In genomic region chr1:150628766-150629114, GRCh38 we compare ENCODE assay signal across 8 cellular contexts. TPM values are rescaled to one million over a fixed set of nuclear protein-coding genes. Genes with fewer than 3 reads are reported as not detected.
A peak's percentile ranks its signal among the peaks of the same experiment; 100 is the strongest.
DNase-seq lines count a peak whose midpoint lies in the region; ATAC-seq and TF ChIP-seq lines count a peak whose summit lies in the region.

No MANE protein-coding gene starts in this region.

- POLR2A ChIA-PET in CD8-positive, alpha-beta memory T cell (lab: Charles Lee): interaction anchor here (0.5 to 1.9 kb wide), 14 partner anchors 8 to 395 kb away, joined by 3 to 51 read pairs (median 6); partner anchors contain the start of genes CERS2, FALEC, GOLPH3L and MCL1
- POLR2A ChIA-PET in OCI-LY7 (lab: Charles Lee): interaction anchor here (0.6 to 2.7 kb wide), 6 partner anchors 14 to 146 kb away, joined by 3 to 8 read pairs (median 4); no protein-coding TSS in a partner anchor

- no peak overlapping the region for H3K27ac Mint-ChIP-seq in CD8-positive, alpha-beta memory T cell
- no peak overlapping the region for H3K27ac Mint-ChIP-seq in nephron progenitor cell
- H3K27ac Mint-ChIP-seq in osteocyte (ENCODE audit: unreplicated experiment): no peak overlapping the region

- no peaks in the 10 kb centered on the region for H3K27me3 Mint-ChIP-seq in CD8-positive, alpha-beta memory T cell
- H3K27me3 Mint-ChIP-seq in nephron progenitor cell (ENCODE audit: low read depth, poor library complexity) (peaks cover 7% of the 10 kb centered on the region), osteocyte (ENCODE audit: unreplicated experiment) (no peaks in the 10 kb centered on the region)

- CTCF ChIA-PET in CD8-positive, alpha-beta memory T cell (lab: Charles Lee): interaction anchor here (1.2 to 5.4 kb wide), 7 partner anchors 9 to 69 kb away, joined by 4 to 77 read pairs (median 4); partner anchors contain the start of genes GOLPH3L and MCL1
- CTCF ChIA-PET in OCI-LY7 (lab: Charles Lee; ENCODE audit: unreplicated experiment): interaction anchor here (0.5 to 1.5 kb wide), 3 partner anchors 15 to 68 kb away, joined by 3 to 6 read pairs (median 3); no protein-coding TSS in a partner anchor

- BruUV-seq in OCI-LY7 (replicated peaks; lab: Mats Ljungman, UMichigan): TSS peak; percentile 59

- peaks cover 10 to 21% (median 21%) of the 10 kb centered on the region in 3 donors for H3K4me1 Mint-ChIP-seq in CD8-positive, alpha-beta memory T cell
- H3K4me1 Mint-ChIP-seq in nephron progenitor cell (peaks cover 4% of the 10 kb centered on the region), osteocyte (ENCODE audit: unreplicated experiment) (peaks cover 7% of the 10 kb centered on the region)

- peak overlapping the region; percentile 53; the same call in 1 of the 2 replicates for H2AFZ ChIP-seq in OCI-LY7 (ENCODE audit: low read length)

- H3K9me2 ChIP-seq in OCI-LY7 (ENCODE audit: insufficient read depth, low read length): no peaks in the 10 kb centered on the region

- H3K4me3 Mint-ChIP-seq in CD8-positive, alpha-beta memory T cell: no peak overlapping the region
- H3K4me3 Mint-ChIP-seq in nephron progenitor cell (no peak overlapping the region), osteocyte (ENCODE audit: unreplicated experiment) (no peak overlapping the region)

- 0 out of 2 replicates have a peak, but pooled peaks cover 8% of the 10 kb centered on the region for H4K20me1 ChIP-seq in OCI-LY7 (ENCODE audit: insufficient read depth, low read length)

- H3K36me3 ChIP-seq in CD8-positive, alpha-beta memory T cell (ENCODE audit: insufficient read depth, low read length): peaks cover 20% of the 10 kb centered on the region
- H3K36me3 ChIP-seq in OCI-LY7 (ENCODE audit: insufficient read depth, low read length) (peaks cover 45% of the 10 kb centered on the region), psoas muscle (ENCODE audit: insufficient read depth in 1 of 2, low read depth in 1 of 2) (peaks cover 10 to 41% of the 10 kb centered on the region in 2 donors)

- ATAC-seq in psoas muscle: no peak

- H3K4me1 ChIP-seq in CD8-positive, alpha-beta memory T cell (ENCODE audit: insufficient read depth, low read length): peaks cover 21% of the 10 kb centered on the region
- peaks cover 26% of the 10 kb centered on the region for H3K4me1 ChIP-seq in OCI-LY7 (ENCODE audit: insufficient read depth, low read length, poor library complexity, severe bottlenecking)
- H3K4me1 ChIP-seq in psoas muscle: peaks cover 30% of the 10 kb centered on the region

- H3K9me3 Mint-ChIP-seq in CD8-positive, alpha-beta memory T cell: no peaks in the 10 kb centered on the region
- H3K9me3 Mint-ChIP-seq in nephron progenitor cell (no peaks in the 10 kb centered on the region), osteocyte (ENCODE audit: unreplicated experiment) (no peaks in the 10 kb centered on the region)

- peak overlapping the region; percentile 92 for H3K27ac ChIP-seq in CD8-positive, alpha-beta memory T cell (ENCODE audit: low read depth, low read length)
- H3K27ac ChIP-seq in OCI-LY7 (ENCODE audit: low read depth, low read length, poor library complexity, severe bottlenecking) (peak overlapping the region; percentile 79), psoas muscle (peak overlapping the region; percentile 93)

- TF ChIP-seq CTCF in OCI-LY7 (conservative IDR thresholded peaks at IDR 0.05; ENCODE audit: low read length) (no peak), fibroblast of pulmonary artery (IDR thresholded peaks at IDR 0.05; ENCODE audit: low read length, missing control alignments) (no peak), psoas muscle (IDR thresholded peaks at IDR 0.05) (no peak), nephron progenitor cell (IDR thresholded peaks at IDR 0.05) (no peak), osteocyte (IDR thresholded peaks at IDR 0.05) (no peak)

- peaks cover 37% of the 10 kb centered on the region for H3K79me2 ChIP-seq in OCI-LY7 (ENCODE audit: insufficient read depth, low read depth, low read length)

- H3K4me2 ChIP-seq in OCI-LY7 (ENCODE audit: low read length): peak overlapping the region; percentile 88

- no peak for DNase-seq in CD8-positive, alpha-beta memory T cell
- DNase-seq in OCI-LY7 (ENCODE audit: low spot score) (no peak), fibroblast of pulmonary artery (ENCODE audit: low read depth) (no peak), psoas muscle (no peak), nephron progenitor cell (no peak), osteocyte (ENCODE audit: extremely low spot score, unreplicated experiment) (no peak), AML-193 (lab: John Stamatoyannopoulos, UW) (no peak), NCI-H510A (lab: John Stamatoyannopoulos, UW) (no peak)

- no peaks in the 10 kb centered on the region for H3K9me3 ChIP-seq in CD8-positive, alpha-beta memory T cell (ENCODE audit: low read length)
- H3K9me3 ChIP-seq in OCI-LY7 (ENCODE audit: low read length) (no peaks in the 10 kb centered on the region), psoas muscle (no peaks in the 10 kb centered on the region)

- H3K36me3 Mint-ChIP-seq in CD8-positive, alpha-beta memory T cell: peaks cover 4 to 39% (median 16%) of the 10 kb centered on the region in 3 donors
- peaks cover 38% of the 10 kb centered on the region for H3K36me3 Mint-ChIP-seq in nephron progenitor cell (ENCODE audit: low read depth)
- H3K36me3 Mint-ChIP-seq in osteocyte (ENCODE audit: unreplicated experiment): peaks cover 24% of the 10 kb centered on the region

- no peaks in the 10 kb centered on the region for H3K27me3 ChIP-seq in CD8-positive, alpha-beta memory T cell (ENCODE audit: insufficient read depth, low read length, poor library complexity, severe bottlenecking)
- no peaks in the 10 kb centered on the region for H3K27me3 ChIP-seq in psoas muscle (ENCODE audit: insufficient read depth in 3 of 3, low read length in 2 of 3)

- peak overlapping the region; percentile 75 for H3K4me3 ChIP-seq in CD8-positive, alpha-beta memory T cell (ENCODE audit: low read length)
- H3K4me3 ChIP-seq in OCI-LY7 (ENCODE audit: low read depth, low read length, poor library complexity, severe bottlenecking): peak overlapping the region; percentile 89
- H3K4me3 ChIP-seq in fibroblast of pulmonary artery (replicated peaks; ENCODE audit: low read depth, low read length): peak overlapping the region; percentile 80
- peak overlapping the region; percentile 77 for H3K4me3 ChIP-seq in psoas muscle

- intact Hi-C loops in OCI-LY7 (cut with micrococcal nuclease; ENCODE audit: unreplicated experiment) (loop anchor here (5.0 to 10.0 kb wide), 3 partner anchors 144 to 349 kb away; partner anchors contain the start of genes SETDB1 and TARS2), psoas muscle (cut with DNase I) (loop anchor here (2.0 to 10.0 kb wide), 3 partner anchors 68 to 154 kb away; partner anchors contain the start of gene TARS2 (in 1 of the 2))

- 1 to 2% (median 1%) methylated on average over 9 of the region's 9 CpGs for WGBS in psoas muscle, 3 donors

RNA-seq across cellular contexts. Expression of gene ENSA, which starts 0.7 kb away (rescaled TPM):
- total RNA-seq in CD8-positive, alpha-beta memory T cell: 100 to 1,000 TPM; 249 to 252 TPM
- 72.5 TPM for polyA plus RNA-seq in CD8-positive, alpha-beta memory T cell
- 97.1 and 116 TPM in 2 replicates for total RNA-seq in OCI-LY7 (2014; rRNA removed; shearing (Covaris generic))
- total RNA-seq in OCI-LY7 (2022) (164 and 166 TPM in 2 replicates), psoas muscle (100 to 1,000 TPM; 120 to 196 (median 162) TPM), osteocyte (111 and 116 TPM in 2 replicates)
- polyA plus RNA-seq in psoas muscle: 100 to 1,000 TPM in 2 of 3 donors, 10 to 100 TPM in 1; 76.7 to 199 (median 130) TPM

RNA-seq across cellular contexts. Expression of gene MCL1, which starts 49.3 kb away (rescaled TPM):
- 100 to 1,000 TPM; 211 to 216 TPM for total RNA-seq in CD8-positive, alpha-beta memory T cell
- 168 TPM for polyA plus RNA-seq in CD8-positive, alpha-beta memory T cell
- 102 and 125 TPM in 2 replicates for total RNA-seq in OCI-LY7 (2014; rRNA removed; shearing (Covaris generic))
- total RNA-seq in OCI-LY7 (2022) (144 and 157 TPM in 2 replicates), psoas muscle (100 to 1,000 TPM; 101 to 192 (median 129) TPM), osteocyte (275 and 296 TPM in 2 replicates)
- 100 to 1,000 TPM in 2 of 3 donors, 10 to 100 TPM in 1; 97.2 to 179 (median 108) TPM for polyA plus RNA-seq in psoas muscle
